Comparison of ENCODE assay signal across 6 cellular contexts in the genomic region with DNA sequence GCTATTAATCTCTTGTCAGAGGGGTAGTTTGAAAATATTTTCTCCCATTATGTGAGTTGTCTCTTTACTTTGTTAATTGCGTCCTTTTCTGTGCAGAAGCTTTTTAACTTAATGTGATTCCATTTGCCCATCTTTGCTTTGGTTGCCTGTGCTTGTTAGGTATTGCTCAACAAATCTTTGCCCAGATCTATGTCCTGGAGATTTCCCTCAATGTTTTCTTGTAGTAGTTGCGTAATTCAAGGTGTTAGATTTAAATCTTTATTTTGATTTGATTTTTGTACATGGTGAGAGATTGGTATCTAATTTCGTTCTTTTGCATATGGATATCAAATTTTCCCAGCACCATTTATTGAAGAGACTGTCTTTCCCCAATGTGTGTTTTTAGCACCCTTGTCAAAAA.
"Had no signal": no experiment of that assay in that cellular context is flagged by ENCODE, and none has a peak within 500 bp of the region (broad histone marks: within the 10 kb centered on the region; RNA-seq: fewer than 3 reads in every experiment).

No MANE protein-coding gene starts in this region.

- FAIRE-seq: HTR-8/SVneo, K562 had no signal

- H3K4me3 ChIP-seq: K562 had no signal

- H3K4me2 ChIP-seq: KMS-11 had no signal

- H3K27ac ChIP-seq: HL-60, KMS-11 had no signal

- H3K9ac ChIP-seq: KMS-11 had no signal

- DNase-seq: KBM-7, KG1 had no signal

- ATAC-seq: K562 had no signal
